ENCODE assay signal across 1 cellular context in genomic region chr4:48340905-48341775, GRCh38.
TF ChIP-seq lines count a peak whose summit lies in the region.

Gene SLAIN2, plus strand, starts transcription at chr4:48341529. Its CDS starts 211 bp downstream, at chr4:48341740.

TF ChIP-seq in HepG2, 621 proteins besides CTCF, POLR2A, EP300 and RAD21 (continued from another document and continues in another):
- TF ChIP-seq, protein P1, sequence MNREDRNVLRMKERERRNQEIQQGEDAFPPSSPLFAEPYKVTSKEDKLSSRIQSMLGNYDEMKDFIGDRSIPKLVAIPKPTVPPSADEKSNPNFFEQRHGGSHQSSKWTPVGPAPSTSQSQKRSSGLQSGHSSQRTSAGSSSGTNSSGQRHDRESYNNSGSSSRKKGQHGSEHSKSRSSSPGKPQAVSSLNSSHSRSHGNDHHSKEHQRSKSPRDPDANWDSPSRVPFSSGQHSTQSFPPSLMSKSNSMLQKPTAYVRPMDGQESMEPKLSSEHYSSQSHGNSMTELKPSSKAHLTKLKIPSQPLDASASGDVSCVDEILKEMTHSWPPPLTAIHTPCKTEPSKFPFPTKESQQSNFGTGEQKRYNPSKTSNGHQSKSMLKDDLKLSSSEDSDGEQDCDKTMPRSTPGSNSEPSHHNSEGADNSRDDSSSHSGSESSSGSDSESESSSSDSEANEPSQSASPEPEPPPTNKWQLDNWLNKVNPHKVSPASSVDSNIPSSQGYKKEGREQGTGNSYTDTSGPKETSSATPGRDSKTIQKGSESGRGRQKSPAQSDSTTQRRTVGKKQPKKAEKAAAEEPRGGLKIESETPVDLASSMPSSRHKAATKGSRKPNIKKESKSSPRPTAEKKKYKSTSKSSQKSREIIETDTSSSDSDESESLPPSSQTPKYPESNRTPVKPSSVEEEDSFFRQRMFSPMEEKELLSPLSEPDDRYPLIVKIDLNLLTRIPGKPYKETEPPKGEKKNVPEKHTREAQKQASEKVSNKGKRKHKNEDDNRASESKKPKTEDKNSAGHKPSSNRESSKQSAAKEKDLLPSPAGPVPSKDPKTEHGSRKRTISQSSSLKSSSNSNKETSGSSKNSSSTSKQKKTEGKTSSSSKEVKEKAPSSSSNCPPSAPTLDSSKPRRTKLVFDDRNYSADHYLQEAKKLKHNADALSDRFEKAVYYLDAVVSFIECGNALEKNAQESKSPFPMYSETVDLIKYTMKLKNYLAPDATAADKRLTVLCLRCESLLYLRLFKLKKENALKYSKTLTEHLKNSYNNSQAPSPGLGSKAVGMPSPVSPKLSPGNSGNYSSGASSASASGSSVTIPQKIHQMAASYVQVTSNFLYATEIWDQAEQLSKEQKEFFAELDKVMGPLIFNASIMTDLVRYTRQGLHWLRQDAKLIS (CRISPR knock-in tag; IDR thresholded peaks at IDR 0.05), result no peak
- TF ChIP-seq FOXO1 (CRISPR knock-in tag; IDR thresholded peaks at IDR 0.05) (peak; percentile 26; the same call in 1 of the 2 replicates), ZNF138 (CRISPR knock-in tag; IDR thresholded peaks at IDR 0.05; ENCODE audit: low read depth) (no peak), GATAD1 (CRISPR knock-in tag; IDR thresholded peaks at IDR 0.05) (peak; percentile 45; the same call in 1 of the 2 replicates), CBFB (CRISPR knock-in tag; IDR thresholded peaks at IDR 0.05) (0 out of 2 replicates have a peak, but pooled peaks have one; percentile 23), CSRNP2 (CRISPR knock-in tag; conservative IDR thresholded peaks at IDR 0.05; ENCODE audit: low read depth) (no peak), ZBTB40 (IDR thresholded peaks at IDR 0.05) (no peak), ZBTB40 (CRISPR knock-in tag; IDR thresholded peaks at IDR 0.05) (0 out of 2 replicates have a peak, but pooled peaks have one; percentile 34), PRDM10 (CRISPR knock-in tag; IDR thresholded peaks at IDR 0.05; ENCODE audit: low read depth) (peak; percentile 78; the same call in 1 of the 2 replicates), JUN (CRISPR knock-in tag; IDR thresholded peaks at IDR 0.05) (0 out of 2 replicates have a peak, but pooled peaks have one; percentile 19), AHR (CRISPR knock-in tag; IDR thresholded peaks at IDR 0.05) (no peak), ZNF761 (CRISPR knock-in tag; conservative IDR thresholded peaks at IDR 0.05) (no peak), KDM5B (CRISPR knock-in tag; IDR thresholded peaks at IDR 0.05; ENCODE audit: borderline replicate concordance) (no peak; the same call in 1 of the 2 replicates), ZNF557 (CRISPR knock-in tag; IDR thresholded peaks at IDR 0.05) (no peak), POGZ (CRISPR knock-in tag; IDR thresholded peaks at IDR 0.05) (no peak), GABPA (IDR thresholded peaks at IDR 0.05; ENCODE audit: low read depth, low read length) (peak; percentile 76), GABPA (CRISPR knock-in tag; IDR thresholded peaks at IDR 0.05; ENCODE audit: low read depth) (peak; percentile 86), MAF1 (CRISPR knock-in tag; IDR thresholded peaks at IDR 0.05; ENCODE audit: borderline replicate concordance) (no peak; the same call in 1 of the 2 replicates), ZNF101 (CRISPR knock-in tag; IDR thresholded peaks at IDR 0.05; ENCODE audit: borderline replicate concordance, low read depth) (no peak), ZNF430 (CRISPR knock-in tag; IDR thresholded peaks at IDR 0.05) (no peak), ADNP (CRISPR knock-in tag; IDR thresholded peaks at IDR 0.05) (no peak), NFE2 (CRISPR knock-in tag; IDR thresholded peaks at IDR 0.05) (no peak), ZNF136 (CRISPR knock-in tag; IDR thresholded peaks at IDR 0.05; ENCODE audit: low read depth) (no peak), RCOR2 (CRISPR knock-in tag; IDR thresholded peaks at IDR 0.05) (no peak), HMG20B (CRISPR knock-in tag; conservative IDR thresholded peaks at IDR 0.05) (no peak), ZNF878 (CRISPR knock-in tag; IDR thresholded peaks at IDR 0.05) (no peak), BORCS8-MEF2B (CRISPR knock-in tag; IDR thresholded peaks at IDR 0.05) (no peak; the same call in 1 of the 2 replicates), GTF2F1 (IDR thresholded peaks at IDR 0.05; ENCODE audit: low read length) (no peak), ATRX (CRISPR knock-in tag; IDR thresholded peaks at IDR 0.05; ENCODE audit: borderline replicate concordance) (no peak)
- TF ChIP-seq, protein P2, sequence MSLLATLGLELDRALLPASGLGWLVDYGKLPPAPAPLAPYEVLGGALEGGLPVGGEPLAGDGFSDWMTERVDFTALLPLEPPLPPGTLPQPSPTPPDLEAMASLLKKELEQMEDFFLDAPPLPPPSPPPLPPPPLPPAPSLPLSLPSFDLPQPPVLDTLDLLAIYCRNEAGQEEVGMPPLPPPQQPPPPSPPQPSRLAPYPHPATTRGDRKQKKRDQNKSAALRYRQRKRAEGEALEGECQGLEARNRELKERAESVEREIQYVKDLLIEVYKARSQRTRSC (CRISPR knock-in tag; IDR thresholded peaks at IDR 0.05; ENCODE audit: low read depth), result no peak
- TF ChIP-seq, protein P3, sequence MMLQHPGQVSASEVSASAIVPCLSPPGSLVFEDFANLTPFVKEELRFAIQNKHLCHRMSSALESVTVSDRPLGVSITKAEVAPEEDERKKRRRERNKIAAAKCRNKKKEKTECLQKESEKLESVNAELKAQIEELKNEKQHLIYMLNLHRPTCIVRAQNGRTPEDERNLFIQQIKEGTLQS (CRISPR knock-in tag; IDR thresholded peaks at IDR 0.05), result no peak; the same call in 1 of the 2 replicates
- TF ChIP-seq, protein P4, sequence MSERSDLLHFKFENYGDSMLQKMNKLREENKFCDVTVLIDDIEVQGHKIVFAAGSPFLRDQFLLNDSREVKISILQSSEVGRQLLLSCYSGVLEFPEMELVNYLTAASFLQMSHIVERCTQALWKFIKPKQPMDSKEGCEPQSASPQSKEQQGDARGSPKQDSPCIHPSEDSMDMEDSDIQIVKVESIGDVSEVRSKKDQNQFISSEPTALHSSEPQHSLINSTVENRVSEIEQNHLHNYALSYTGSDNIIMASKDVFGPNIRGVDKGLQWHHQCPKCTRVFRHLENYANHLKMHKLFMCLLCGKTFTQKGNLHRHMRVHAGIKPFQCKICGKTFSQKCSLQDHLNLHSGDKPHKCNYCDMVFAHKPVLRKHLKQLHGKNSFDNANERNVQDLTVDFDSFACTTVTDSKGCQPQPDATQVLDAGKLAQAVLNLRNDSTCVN (CRISPR knock-in tag; IDR thresholded peaks at IDR 0.05; ENCODE audit: borderline replicate concordance), result 0 out of 2 replicates have a peak, but pooled peaks have one; percentile 5
- TF ChIP-seq, protein P5, sequence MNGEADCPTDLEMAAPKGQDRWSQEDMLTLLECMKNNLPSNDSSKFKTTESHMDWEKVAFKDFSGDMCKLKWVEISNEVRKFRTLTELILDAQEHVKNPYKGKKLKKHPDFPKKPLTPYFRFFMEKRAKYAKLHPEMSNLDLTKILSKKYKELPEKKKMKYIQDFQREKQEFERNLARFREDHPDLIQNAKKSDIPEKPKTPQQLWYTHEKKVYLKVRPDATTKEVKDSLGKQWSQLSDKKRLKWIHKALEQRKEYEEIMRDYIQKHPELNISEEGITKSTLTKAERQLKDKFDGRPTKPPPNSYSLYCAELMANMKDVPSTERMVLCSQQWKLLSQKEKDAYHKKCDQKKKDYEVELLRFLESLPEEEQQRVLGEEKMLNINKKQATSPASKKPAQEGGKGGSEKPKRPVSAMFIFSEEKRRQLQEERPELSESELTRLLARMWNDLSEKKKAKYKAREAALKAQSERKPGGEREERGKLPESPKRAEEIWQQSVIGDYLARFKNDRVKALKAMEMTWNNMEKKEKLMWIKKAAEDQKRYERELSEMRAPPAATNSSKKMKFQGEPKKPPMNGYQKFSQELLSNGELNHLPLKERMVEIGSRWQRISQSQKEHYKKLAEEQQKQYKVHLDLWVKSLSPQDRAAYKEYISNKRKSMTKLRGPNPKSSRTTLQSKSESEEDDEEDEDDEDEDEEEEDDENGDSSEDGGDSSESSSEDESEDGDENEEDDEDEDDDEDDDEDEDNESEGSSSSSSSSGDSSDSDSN (CRISPR knock-in tag; IDR thresholded peaks at IDR 0.05), result peak; percentile 91
- TF ChIP-seq, protein P6, sequence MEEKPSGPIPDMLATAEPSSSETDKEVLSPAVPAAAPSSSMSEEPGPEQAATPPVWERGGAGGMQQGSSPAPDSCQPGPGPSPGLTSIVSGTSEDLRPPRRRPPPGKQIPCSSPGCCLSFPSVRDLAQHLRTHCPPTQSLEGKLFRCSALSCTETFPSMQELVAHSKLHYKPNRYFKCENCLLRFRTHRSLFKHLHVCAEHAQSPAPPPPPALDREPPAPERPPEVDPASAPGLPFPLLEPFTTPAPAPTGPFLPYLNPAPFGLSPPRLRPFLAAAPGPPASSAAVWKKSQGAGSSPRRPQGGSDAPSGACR (CRISPR knock-in tag; IDR thresholded peaks at IDR 0.05), result no peak
